Comparison of ENCODE assay signal across 1 cellular context in the genomic region with DNA sequence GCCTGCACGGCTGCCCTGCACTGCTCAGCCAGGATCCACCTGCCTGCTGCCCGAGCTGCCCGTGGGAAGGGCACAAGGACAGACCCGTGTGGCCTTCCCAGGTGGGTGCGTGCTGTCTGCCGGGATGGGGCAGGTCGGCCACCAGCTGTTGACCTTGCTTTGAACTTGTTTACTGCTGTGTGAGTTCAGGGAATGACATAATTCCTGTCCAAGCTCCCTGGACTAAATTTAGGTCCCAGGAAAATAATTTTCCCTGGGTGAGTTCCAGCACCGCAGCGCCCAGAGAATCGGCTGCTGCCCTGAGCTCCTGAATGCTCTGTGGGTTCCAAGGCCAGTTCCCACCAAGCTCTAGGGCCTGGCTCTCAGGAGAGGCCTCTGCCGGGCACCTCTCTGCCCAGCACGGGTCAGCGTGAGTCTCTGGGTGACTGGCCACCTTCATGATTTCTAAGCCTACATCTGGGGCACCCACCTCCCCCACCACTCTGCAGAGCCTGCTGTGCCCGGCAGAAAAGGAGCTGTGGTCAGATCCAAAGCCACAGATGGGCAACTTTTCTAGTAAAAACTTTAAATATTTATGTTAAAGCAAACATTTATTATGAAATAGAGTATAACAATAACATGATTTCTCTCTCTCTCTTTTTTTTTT.
TF ChIP-seq lines count a peak whose summit lies in the region.

No MANE protein-coding gene starts in this region.

TF ChIP-seq in H1, 55 proteins besides CTCF, POLR2A, EP300 and RAD21:
- TF ChIP-seq, protein P1, sequence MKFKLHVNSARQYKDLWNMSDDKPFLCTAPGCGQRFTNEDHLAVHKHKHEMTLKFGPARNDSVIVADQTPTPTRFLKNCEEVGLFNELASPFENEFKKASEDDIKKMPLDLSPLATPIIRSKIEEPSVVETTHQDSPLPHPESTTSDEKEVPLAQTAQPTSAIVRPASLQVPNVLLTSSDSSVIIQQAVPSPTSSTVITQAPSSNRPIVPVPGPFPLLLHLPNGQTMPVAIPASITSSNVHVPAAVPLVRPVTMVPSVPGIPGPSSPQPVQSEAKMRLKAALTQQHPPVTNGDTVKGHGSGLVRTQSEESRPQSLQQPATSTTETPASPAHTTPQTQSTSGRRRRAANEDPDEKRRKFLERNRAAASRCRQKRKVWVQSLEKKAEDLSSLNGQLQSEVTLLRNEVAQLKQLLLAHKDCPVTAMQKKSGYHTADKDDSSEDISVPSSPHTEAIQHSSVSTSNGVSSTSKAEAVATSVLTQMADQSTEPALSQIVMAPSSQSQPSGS (IDR thresholded peaks at IDR 0.05; ENCODE audit: low read length) = no peak
- TF ChIP-seq, protein P2, sequence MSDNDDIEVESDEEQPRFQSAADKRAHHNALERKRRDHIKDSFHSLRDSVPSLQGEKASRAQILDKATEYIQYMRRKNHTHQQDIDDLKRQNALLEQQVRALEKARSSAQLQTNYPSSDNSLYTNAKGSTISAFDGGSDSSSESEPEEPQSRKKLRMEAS (IDR thresholded peaks at IDR 0.05) = no peak
- no peak for TF ChIP-seq BRCA1 (IDR thresholded peaks at IDR 0.05; ENCODE audit: low read depth, low read length)
- TF ChIP-seq KDM4A (IDR thresholded peaks at IDR 0.05; ENCODE audit: low read depth, low read length, severe bottlenecking) = no peak
- TF ChIP-seq NRF1 (IDR thresholded peaks at IDR 0.05; ENCODE audit: low read depth, low read length) = no peak
- TF ChIP-seq CBX8 (IDR thresholded peaks at IDR 0.05; ENCODE audit: borderline replicate concordance, low read depth, low read length) = no peak
- TF ChIP-seq POLR2AphosphoS5 (IDR thresholded peaks at IDR 0.05; ENCODE audit: low read depth, low read length) = no peak
- TF ChIP-seq RBBP5 (IDR thresholded peaks at IDR 0.05; ENCODE audit: borderline replicate concordance, low read depth, low read length) = no peak
- no peak for TF ChIP-seq RNF2 (IDR thresholded peaks at IDR 0.05; ENCODE audit: borderline replicate concordance, low read depth, low read length, missing control alignments, poor library complexity, severe bottlenecking)
- no peak for TF ChIP-seq FOSL1 (IDR thresholded peaks at IDR 0.05; ENCODE audit: insufficient read depth, low read depth, low read length)
- TF ChIP-seq, protein P3, sequence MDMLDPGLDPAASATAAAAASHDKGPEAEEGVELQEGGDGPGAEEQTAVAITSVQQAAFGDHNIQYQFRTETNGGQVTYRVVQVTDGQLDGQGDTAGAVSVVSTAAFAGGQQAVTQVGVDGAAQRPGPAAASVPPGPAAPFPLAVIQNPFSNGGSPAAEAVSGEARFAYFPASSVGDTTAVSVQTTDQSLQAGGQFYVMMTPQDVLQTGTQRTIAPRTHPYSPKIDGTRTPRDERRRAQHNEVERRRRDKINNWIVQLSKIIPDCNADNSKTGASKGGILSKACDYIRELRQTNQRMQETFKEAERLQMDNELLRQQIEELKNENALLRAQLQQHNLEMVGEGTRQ (IDR thresholded peaks at IDR 0.05; ENCODE audit: low read length) = no peak
- TF ChIP-seq SIX5 (IDR thresholded peaks at IDR 0.05; ENCODE audit: low read depth, low read length) = no peak
- TF ChIP-seq, protein P4, sequence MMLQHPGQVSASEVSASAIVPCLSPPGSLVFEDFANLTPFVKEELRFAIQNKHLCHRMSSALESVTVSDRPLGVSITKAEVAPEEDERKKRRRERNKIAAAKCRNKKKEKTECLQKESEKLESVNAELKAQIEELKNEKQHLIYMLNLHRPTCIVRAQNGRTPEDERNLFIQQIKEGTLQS (IDR thresholded peaks at IDR 0.05; ENCODE audit: insufficient read depth, low read depth, low read length) = no peak
